In the genomic region with DNA sequence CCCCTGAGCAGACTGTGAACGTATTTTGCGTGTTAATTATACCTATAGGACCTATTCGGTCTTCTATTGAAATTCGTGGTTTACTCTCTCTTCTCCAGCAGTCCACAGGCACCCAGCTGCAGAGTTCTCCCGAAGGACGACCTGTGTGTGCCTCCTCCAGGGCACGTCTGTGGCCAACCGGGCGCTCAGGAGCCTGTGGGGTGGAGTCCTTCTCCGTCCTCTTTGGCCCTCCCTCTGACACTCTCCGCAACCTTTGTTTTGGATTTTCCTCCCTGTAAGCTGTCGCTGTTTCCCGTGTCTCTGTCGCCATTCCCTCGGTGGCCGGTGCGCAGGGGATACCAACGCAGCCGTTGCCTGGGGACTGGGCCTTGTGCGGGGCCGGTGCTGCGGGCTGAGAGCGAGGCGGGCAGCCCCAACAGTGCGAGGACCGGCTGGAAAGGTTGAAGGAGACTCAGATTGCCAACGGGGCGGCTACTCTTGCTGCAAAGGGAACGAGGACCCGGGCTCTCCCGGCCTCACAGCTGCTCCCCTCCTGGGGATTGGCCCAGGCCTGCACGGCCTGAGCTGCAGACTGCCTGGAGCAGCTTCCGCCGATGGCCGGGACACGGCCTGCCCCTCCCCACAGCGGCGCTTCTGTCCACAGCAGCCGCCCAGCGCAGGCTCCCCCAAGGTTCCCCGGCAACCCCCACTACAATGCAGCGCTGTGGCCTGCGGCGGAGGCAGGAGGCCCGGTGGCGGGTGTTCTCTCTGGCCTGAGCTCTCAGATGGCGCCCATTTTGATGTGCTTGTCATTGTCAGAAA, we compare ENCODE assay signal across 9 cellular contexts.
A peak's percentile ranks its signal among the peaks of the same experiment; 100 is the strongest.
DNase-seq lines count a peak whose midpoint lies in the region; ATAC-seq and TF ChIP-seq lines count a peak whose summit lies in the region.
"Had no signal": no experiment of that assay in that cellular context is flagged by ENCODE, and none has a peak within 500 bp of the region (broad histone marks: within the 10 kb centered on the region; RNA-seq: fewer than 3 reads in every experiment).

No MANE protein-coding gene starts in this region.

- H3K27me3 ChIP-seq in BLaER1 treated with 17β-estradiol and CSF1 and Interleukin-3, amounts not matched to agents 10 nM and 100 nM = peaks cover 0 to 28% (median 0%) of the 10 kb centered on the region in 11 experiments; a peak in 3 of 22 replicates
- H3K27me3 ChIP-seq in trophoblast cell (ENCODE audit: insufficient read depth, low read length) = no peaks in the 10 kb centered on the region

- H2AFZ ChIP-seq in trophoblast cell (ENCODE audit: insufficient read depth, low read length, poor library complexity) = peak overlapping the region; percentile 91

- H3K36me3 Mint-ChIP-seq in activated CD8-positive, alpha-beta T cell treated with anti-CD3 and anti-CD28 coated beads for 36 hours (ENCODE audit: low read depth) = no peaks in the 10 kb centered on the region

- peak overlapping the region; percentile 98 for H4K8ac ChIP-seq in trophoblast cell (ENCODE audit: low read depth, low read length)

- H3K36me3 ChIP-seq in BLaER1 treated with 17β-estradiol and CSF1 and Interleukin-3, amounts not matched to agents 10 nM and 100 nM = no peaks in the 10 kb centered on the region
- no peaks in the 10 kb centered on the region for H3K36me3 ChIP-seq in trophoblast cell (ENCODE audit: control insufficient read depth in 1 of 2, insufficient read depth in 2 of 2, low read length in 2 of 2)

- peaks cover 51 to 61% (median 58%) of the 10 kb centered on the region in 10 experiments for H3K4me1 ChIP-seq in BLaER1 treated with 17β-estradiol and CSF1 and Interleukin-3, amounts not matched to agents 10 nM and 100 nM
- H3K4me1 ChIP-seq in trophoblast cell (ENCODE audit: control insufficient read depth in 1 of 2, insufficient read depth in 2 of 2, low read length in 2 of 2) = peaks cover 9% of the 10 kb centered on the region in 2 experiments

- H3K18ac ChIP-seq in trophoblast cell (ENCODE audit: low read length) = peak overlapping the region; percentile 80

- peak overlapping the region; percentile 82 for H2BK12ac ChIP-seq in trophoblast cell (ENCODE audit: low read length)

- peak overlapping the region; percentile 95 for H2BK120ac ChIP-seq in trophoblast cell (ENCODE audit: insufficient read depth, low read length, poor library complexity)

- no peak overlapping the region for H3K4me3 Mint-ChIP-seq in activated CD8-positive, alpha-beta T cell treated with anti-CD3 and anti-CD28 coated beads for 36 hours

- no peak overlapping the region for H3K27ac Mint-ChIP-seq in activated CD8-positive, alpha-beta T cell treated with anti-CD3 and anti-CD28 coated beads for 36 hours

- peak overlapping the region in 9 of 11 experiments; percentile 7 to 83 (median 40); a peak in 16 of 22 replicates for H3K27ac ChIP-seq in BLaER1 treated with 17β-estradiol and CSF1 and Interleukin-3, amounts not matched to agents 10 nM and 100 nM
- H3K27ac ChIP-seq in trophoblast cell (ENCODE audit: low read depth, low read length) = no peak overlapping the region
- H3K27ac ChIP-seq: C4-2B had no signal

- peak; percentile 7 for DNase-seq in amniotic epithelial cell (ENCODE audit: low read depth)
- DNase-seq in left ventricle myocardium superior = peak; percentile 74
- no peak for DNase-seq in trophoblast cell
- no peak for DNase-seq in activated gamma-delta T cell treated with Interleukin-2 at 50 U/mL for 16 hours
- no peak for DNase-seq in activated T-cell treated with anti-CD3 and anti-CD28 coated beads, Interleukin-2, amount 50 U/mL, for 48 hours
- DNase-seq in activated CD8-positive, alpha-beta T cell treated with anti-CD3 and anti-CD28 coated beads for 36 hours = no peak

- POLR2A ChIA-PET in activated CD8-positive, alpha-beta T cell treated with anti-CD3 and anti-CD28 coated beads for 36 hours (lab: Charles Lee) = no interaction called here

- H3K9me3 Mint-ChIP-seq in activated CD8-positive, alpha-beta T cell treated with anti-CD3 and anti-CD28 coated beads for 36 hours = no peaks in the 10 kb centered on the region

- peaks cover 8% of the 10 kb centered on the region for H3K79me1 ChIP-seq in trophoblast cell (ENCODE audit: low read length)

- peak overlapping the region; percentile 63 to 86 (median 74) for H3K4me2 ChIP-seq in BLaER1 treated with 17β-estradiol and CSF1 and Interleukin-3, amounts not matched to agents 10 nM and 100 nM
- peak overlapping the region; percentile 64 for H3K4me2 ChIP-seq in trophoblast cell (ENCODE audit: low read length)

- peak overlapping the region in 3 of 11 experiments; percentile 25 to 55 (median 51); a peak in 7 of 22 replicates for H3K9ac ChIP-seq in BLaER1 treated with 17β-estradiol and CSF1 and Interleukin-3, amounts not matched to agents 10 nM and 100 nM
- H3K9ac ChIP-seq in trophoblast cell (ENCODE audit: low read length) = no peak overlapping the region

- peaks cover 9% of the 10 kb centered on the region for H3K4me1 Mint-ChIP-seq in activated CD8-positive, alpha-beta T cell treated with anti-CD3 and anti-CD28 coated beads for 36 hours (ENCODE audit: low read depth)

- no peak overlapping the region for H2AK5ac ChIP-seq in trophoblast cell (ENCODE audit: low read length)

- H3K79me2 ChIP-seq in trophoblast cell (ENCODE audit: control insufficient read depth, insufficient read depth, low read length, poor library complexity) = peaks cover 4% of the 10 kb centered on the region

- CTCF ChIA-PET in activated CD8-positive, alpha-beta T cell treated with anti-CD3 and anti-CD28 coated beads for 36 hours (lab: Charles Lee) = interaction anchor here (1.1 to 1.9 kb wide), 3 partner anchors 35 to 64 kb away, joined by 4 to 6 read pairs (median 5); no protein-coding TSS in a partner anchor

- intact Hi-C loops in left ventricle myocardium superior (cut with micrococcal nuclease) = no loop called here
- intact Hi-C loops in activated CD8-positive, alpha-beta T cell treated with anti-CD3 and anti-CD28 coated beads for 36 hours (cut with micrococcal nuclease) = no loop called here

- ATAC-seq in left ventricle myocardium superior (peak; percentile 78), GM21529 (IDR thresholded peaks at IDR 0.05; ENCODE audit: unreplicated experiment) (no peak)
- ATAC-seq in activated CD8-positive, alpha-beta T cell treated with anti-CD3 and anti-CD28 coated beads for 36 hours = no peak

- H3K27me3 Mint-ChIP-seq in activated CD8-positive, alpha-beta T cell treated with anti-CD3 and anti-CD28 coated beads for 36 hours = peaks cover 32% of the 10 kb centered on the region

- H3K4me3 ChIP-seq in BLaER1 treated with 17β-estradiol and CSF1 and Interleukin-3, amounts not matched to agents 10 nM and 100 nM = no peak overlapping the region
- peak overlapping the region; percentile 7 for H3K4me3 ChIP-seq in trophoblast cell (ENCODE audit: low read depth, low read length)

- H3K14ac ChIP-seq in trophoblast cell (ENCODE audit: low read length) = peak overlapping the region; percentile 83

- no peak overlapping the region for H3K23ac ChIP-seq in trophoblast cell (ENCODE audit: low read length)

- H3K9me3 ChIP-seq in BLaER1 treated with 17β-estradiol and CSF1 and Interleukin-3, amounts not matched to agents 10 nM and 100 nM (replicated peaks in 1 of 11) = peaks cover 0 to 7% (median 0%) of the 10 kb centered on the region in 11 experiments; a peak in 2 of 22 replicates
- H3K9me3 ChIP-seq in trophoblast cell (ENCODE audit: insufficient read depth, low read depth, low read length) = no peaks in the 10 kb centered on the region

- H3K4ac ChIP-seq in trophoblast cell (ENCODE audit: low read depth, low read length) = peak overlapping the region; percentile 65

- H4K20me1 ChIP-seq in BLaER1 treated with 17β-estradiol and CSF1 and Interleukin-3, amounts not matched to agents 10 nM and 100 nM = peaks cover 0 to 10% (median 0%) of the 10 kb centered on the region in 11 experiments; a peak in 4 of 22 replicates

- peak overlapping the region; percentile 97 for H4K12ac ChIP-seq in trophoblast cell (ENCODE audit: low read depth, low read length)

- no peak overlapping the region for H2BK5ac ChIP-seq in trophoblast cell (ENCODE audit: low read depth, low read length, poor library complexity)

- no CpG with 5 or more reads among the region's 47 CpGs for WGBS in trophoblast cell (ENCODE audit: extremely low coverage, insufficient coverage, insufficient read length)

- H4K91ac ChIP-seq in trophoblast cell (ENCODE audit: low read depth, low read length) = peak overlapping the region; percentile 90

- TF ChIP-seq CTCF in activated CD8-positive, alpha-beta T cell treated with anti-CD3 and anti-CD28 coated beads for 36 hours (IDR thresholded peaks at IDR 0.05) = no peak

Comparison
In these comparisons a context has a peak if more than half of its experiments do, and no peak if none do; other contexts are left out.
1. DNase-seq: peak in amniotic epithelial cell (single experiment) and left ventricle myocardium superior (single experiment); none in trophoblast cell (0 of 2), activated gamma-delta T cell treated with Interleukin-2 at 50 U/mL for 16 hours (single experiment), activated T-cell treated with anti-CD3 and anti-CD28 coated beads, Interleukin-2, amount 50 U/mL, for 48 hours (0 of 2) and activated CD8-positive, alpha-beta T cell treated with anti-CD3 and anti-CD28 coated beads for 36 hours (single experiment).